Comparison of ENCODE assay signal across 7 cellular contexts in genomic region chr3:27713066-27713400, GRCh38. TPM values are rescaled to one million over a fixed set of nuclear protein-coding genes. Genes with fewer than 3 reads are reported as not detected.
DNase-seq lines count a peak whose midpoint lies in the region; ATAC-seq, FAIRE-seq and TF ChIP-seq lines count a peak whose summit lies in the region.

No MANE protein-coding gene starts in this region.

- H3K27ac ChIP-seq in KMS-11 (no peak overlapping the region), brain microvascular endothelial cell (no peak overlapping the region), HepG2 (ENCODE audit: extremely low read length, insufficient read depth, low read length) (no peak overlapping the region), subcutaneous abdominal adipose tissue (ENCODE audit: low read depth, low read length) (no peak overlapping the region)

- H3K4me3 ChIP-seq in KMS-11 (IDR thresholded peaks at IDR 0.05; ENCODE audit: insufficient read depth, low read depth, low read length): no peak overlapping the region
- H3K4me3 ChIP-seq in brain microvascular endothelial cell (ENCODE audit: low read depth, low read length): peak overlapping the region; percentile 58
- peak overlapping the region; percentile 7 to 71 (median 58); a peak in 4 of 6 replicates for H3K4me3 ChIP-seq in HepG2 (replicated peaks in 1 of 3; ENCODE audit: insufficient read depth in 1 of 3, low read depth in 2 of 3, low read length in 3 of 3)
- H3K4me3 ChIP-seq in subcutaneous abdominal adipose tissue (ENCODE audit: low read depth in 1 of 5, low read length in 5 of 5): peak overlapping the region; percentile 84 to 97 (median 89)

- in situ Hi-C loops in brain microvascular endothelial cell (cut with HindIII; ENCODE audit: low pct_ligation_motif_present, low sequenced_read_pairs): no loop called here
- in situ Hi-C loops in HepG2 (cut with HindIII; ENCODE audit: extremely low pct_ligation_motif_present, low pct_unique_long_range_greater_than_20kb): loop anchor here (5.0 kb wide), 1 partner anchor 609 kb away; no protein-coding TSS in a partner anchor

- no peak for TF ChIP-seq CTCF in KMS-11 (conservative IDR thresholded peaks at IDR 0.05; ENCODE audit: low read depth, low read length)
- no peak for TF ChIP-seq CTCF in brain microvascular endothelial cell (IDR thresholded peaks at IDR 0.05; ENCODE audit: low read depth, low read length, missing control alignments)
- TF ChIP-seq CTCF in HepG2 (CRISPR knock-in tag; IDR thresholded peaks at IDR 0.05): no peak

- no peaks in the 10 kb centered on the region for H4K20me1 ChIP-seq in KMS-11 (ENCODE audit: insufficient read depth)
- 0 out of 2 replicates have a peak, but pooled peaks cover 3% of the 10 kb centered on the region for H4K20me1 ChIP-seq in HepG2 (ENCODE audit: insufficient read depth, low read length)

- H3K4me2 ChIP-seq in KMS-11 (no peak overlapping the region), HepG2 (ENCODE audit: low read depth, low read length) (peak overlapping the region; percentile 97)

- no peak for TF ChIP-seq RAD21 in HepG2 (CRISPR knock-in tag; IDR thresholded peaks at IDR 0.05)

- TF ChIP-seq POLR2A in HepG2 (IDR thresholded peaks at IDR 0.05; ENCODE audit: insufficient read depth in 1 of 2, low read depth in 2 of 2, low read length in 2 of 2): no peak

- no peaks in the 10 kb centered on the region for H3K36me3 ChIP-seq in KMS-11 (ENCODE audit: insufficient read depth)
- H3K36me3 ChIP-seq in brain microvascular endothelial cell (replicated peaks): no peaks in the 10 kb centered on the region
- H3K36me3 ChIP-seq in HepG2 (replicated peaks in 1 of 2; ENCODE audit: control insufficient read depth in 1 of 2, insufficient read depth in 2 of 2, low read length in 2 of 2): no peaks in the 10 kb centered on the region
- no peaks in the 10 kb centered on the region for H3K36me3 ChIP-seq in subcutaneous abdominal adipose tissue (ENCODE audit: control insufficient read depth in 5 of 5, insufficient read depth in 5 of 5, low read length in 5 of 5)

- no peaks in the 10 kb centered on the region for H3K4me1 ChIP-seq in KMS-11 (ENCODE audit: low read depth, poor library complexity, severe bottlenecking)
- H3K4me1 ChIP-seq in HepG2 (ENCODE audit: insufficient read depth, low read length): peaks cover 34% of the 10 kb centered on the region
- peaks cover 0 to 34% (median 33%) of the 10 kb centered on the region in 5 donors for H3K4me1 ChIP-seq in subcutaneous abdominal adipose tissue (ENCODE audit: control insufficient read depth in 5 of 5, insufficient read depth in 5 of 5, low read length in 5 of 5)

- BruUV-seq in HepG2 (replicated peaks; lab: Mats Ljungman, UMichigan): no TSS peak

- H3K9me3 ChIP-seq in HepG2 (ENCODE audit: low read length): no peaks in the 10 kb centered on the region
- no peaks in the 10 kb centered on the region for H3K9me3 ChIP-seq in subcutaneous abdominal adipose tissue (ENCODE audit: control insufficient read depth in 5 of 5, low read length in 5 of 5)

- TF ChIP-seq EP300 in HepG2 (IDR thresholded peaks at IDR 0.05; ENCODE audit: low read depth in 2 of 2, low read length in 2 of 2) (no peak), HepG2 (CRISPR knock-in tag; IDR thresholded peaks at IDR 0.05; ENCODE audit: borderline replicate concordance) (no peak)

- POLR2A ChIA-PET in HepG2 (lab: Yijun Ruan, JAX): no interaction called here

- no peak for FAIRE-seq in HepG2 (lab: Jason Lieb, UNC)

- CTCF ChIA-PET in HepG2 (lab: Yijun Ruan, JAX; ENCODE audit: low intra/inter-chr PET ratio, low total read pairs): no interaction called here

- intact Hi-C loops in HepG2 (cut with micrococcal nuclease; ENCODE audit: unreplicated experiment): loop anchor here (5.0 to 10.0 kb wide), 3 partner anchors 172 to 574 kb away; partner anchors contain the start of gene CMC1

- H3K9ac ChIP-seq in KMS-11: no peak overlapping the region
- H3K9ac ChIP-seq in HepG2 (ENCODE audit: insufficient read depth, low read depth, low read length): no peak overlapping the region
- H3K9ac ChIP-seq in subcutaneous abdominal adipose tissue (ENCODE audit: low read length in 5 of 5): peak overlapping the region; percentile 28 to 83 (median 70)

- 2% methylated on average over 17 of the region's 17 CpGs for WGBS in HepG2 (ENCODE audit: low lambda C conversion rate)

- no peaks in the 10 kb centered on the region for H3K27me3 ChIP-seq in KMS-11 (ENCODE audit: insufficient read depth, low read depth)
- peaks cover 62% of the 10 kb centered on the region for H3K27me3 ChIP-seq in brain microvascular endothelial cell (replicated peaks)
- H3K27me3 ChIP-seq in HepG2 (ENCODE audit: control insufficient read depth in 1 of 2, insufficient read depth in 2 of 2, low read length in 2 of 2): peaks cover 12 to 56% of the 10 kb centered on the region in 2 experiments
- H3K27me3 ChIP-seq in subcutaneous abdominal adipose tissue (ENCODE audit: control insufficient read depth in 5 of 5, insufficient read depth in 4 of 5, low read length in 5 of 5): peaks cover 14 to 32% (median 28%) of the 10 kb centered on the region in 5 donors

- DNase-seq in brain microvascular endothelial cell (no peak), HepG2 (ENCODE audit: low spot score) (no peak), GOT3 (lab: John Stamatoyannopoulos, UW) (no peak)

- H3K79me2 ChIP-seq in KMS-11 (ENCODE audit: insufficient read depth, low read depth): no peaks in the 10 kb centered on the region
- H3K79me2 ChIP-seq in HepG2 (ENCODE audit: insufficient read depth, low read length): no peaks in the 10 kb centered on the region

- ATAC-seq in HepG2: peak; percentile 21
- no peak for ATAC-seq in HG03108 (IDR thresholded peaks at IDR 0.05; ENCODE audit: unreplicated experiment)
- ATAC-seq in HG02763 (IDR thresholded peaks at IDR 0.05; ENCODE audit: unreplicated experiment): no peak

- peak overlapping the region; percentile 90 for H2AFZ ChIP-seq in KMS-11 (ENCODE audit: low read depth)
- H2AFZ ChIP-seq in HepG2 (ENCODE audit: low read length): no peak overlapping the region

TF ChIP-seq in HepG2, 621 proteins besides CTCF, POLR2A, EP300 and RAD21:
- TF ChIP-seq CENPX (CRISPR knock-in tag; IDR thresholded peaks at IDR 0.05) (no peak), CREM (IDR thresholded peaks at IDR 0.05) (no peak), CREM (CRISPR knock-in tag; IDR thresholded peaks at IDR 0.05) (no peak), ZNF605 (CRISPR knock-in tag; IDR thresholded peaks at IDR 0.05) (0 out of 2 replicates have a peak, but pooled peaks have one; percentile 27)
TF ChIP-seq in HepG2: peak in this region for 1.

RNA-seq across cellular contexts. Expression of gene EOMES, which starts 9.1 kb away (rescaled TPM):
- total RNA-seq in HepG2 (2016; rRNA removed; fragmentation: Illumina TruSeq; extraction: Trizol): 0.11 and 0.28 TPM in 2 replicates
- total RNA-seq in HepG2 (2016; cell fraction: cytosol; rRNA removed; fragmentation: Illumina TruSeq; extraction: Trizol; ENCODE audit: low read depth): 0.09 TPM in 1 of 2 replicates, not detected in the other
- 0.15 and 0.24 TPM in 2 replicates for total RNA-seq in HepG2 (2016; cell fraction: insoluble cytoplasmic fraction; rRNA removed; fragmentation: Illumina TruSeq; extraction: Trizol)
- 0.06 and 0.10 TPM in 2 replicates for total RNA-seq in HepG2 (2016; cell fraction: membrane; rRNA removed; fragmentation: Illumina TruSeq; extraction: Trizol)
- not detected in 2 replicates for total RNA-seq in HepG2 (2016; cell fraction: nucleus; rRNA removed; fragmentation: Illumina TruSeq; extraction: Trizol)
- 0.10 and 0.12 TPM in 2 replicates for polyA plus RNA-seq in HepG2 (2011; rRNA removed)
- 0.05 and 0.12 TPM in 2 replicates for polyA plus RNA-seq in HepG2 (2011; cell fraction: cytosol; rRNA removed)
- 0.05 and 0.09 TPM in 2 replicates for polyA plus RNA-seq in HepG2 (2011; cell fraction: nucleus; rRNA removed)
- polyA plus RNA-seq in HepG2 (2012): 0.04 TPM in 1 of 2 replicates, not detected in the other
- 0.06 TPM in 1 of 2 replicates, not detected in the other for polyA plus RNA-seq in HepG2 (2016; cell fraction: cytosol; fragmentation: Illumina TruSeq; extraction: Trizol; ENCODE audit: low read depth)
- 0.27 and 0.40 TPM in 2 replicates for polyA plus RNA-seq in HepG2 (2016; cell fraction: insoluble cytoplasmic fraction; fragmentation: Illumina TruSeq; extraction: Trizol; ENCODE audit: low read depth)
- not detected in 2 replicates for polyA plus RNA-seq in HepG2 (2016; cell fraction: membrane; fragmentation: Illumina TruSeq; extraction: Trizol; ENCODE audit: low read depth)
- 0.36 TPM in 1 of 2 replicates, not detected in the other for polyA plus RNA-seq in HepG2 (2016; cell fraction: nucleus; fragmentation: Illumina TruSeq; extraction: Trizol; ENCODE audit: insufficient read depth, low read depth)
- polyA minus RNA-seq in HepG2 (2011; rRNA and poly(A)+ RNA removed; ENCODE audit: low replicate concordance): 0.10 and 0.63 TPM in 2 replicates
- 0.18 TPM in 1 of 2 replicates, not detected in the other for polyA minus RNA-seq in HepG2 (2011; cell fraction: cytosol; rRNA and poly(A)+ RNA removed)
- 0.25 and 0.26 TPM in 2 replicates for polyA minus RNA-seq in HepG2 (2011; cell fraction: nucleus; rRNA and poly(A)+ RNA removed)

Comparison
In these comparisons a context has a peak if more than half of its experiments do, and no peak if none do; other contexts are left out.
1. H3K9ac ChIP-seq: peak in subcutaneous abdominal adipose tissue (5 of 5); none in KMS-11 (single experiment) and HepG2 (single experiment).